Comparison of ENCODE assay signal across 9 cellular contexts in genomic region chr3:197458179-197458707, GRCh38.
DNase-seq lines count a peak whose midpoint lies in the region; ATAC-seq, FAIRE-seq and TF ChIP-seq lines count a peak whose summit lies in the region.
"Had no signal": no experiment of that assay in that cellular context is flagged by ENCODE, and none has a peak within 500 bp of the region (broad histone marks: within the 10 kb centered on the region; RNA-seq: fewer than 3 reads in every experiment).

No MANE protein-coding gene starts in this region.

- H3K36me3 ChIP-seq in GM12878 (ENCODE audit: control insufficient read depth in 2 of 2, insufficient read depth in 2 of 2, low read length in 1 of 2): no peaks in the 10 kb centered on the region

- ATAC-seq in GM12878 (peak; percentile 46), left lobe of liver (no peak), HG03378 (IDR thresholded peaks at IDR 0.05; ENCODE audit: unreplicated experiment) (no peak)

- H3K4me3 Mint-ChIP-seq in IgD-negative memory B cell: peak overlapping the region; percentile 2 to 68 (median 61)

- SMC1A ChIA-PET in GM12878 (lab: Charles Lee; ENCODE audit: uncharacterized antibody, unreplicated experiment): interaction anchor here (0.7 to 0.8 kb wide), 2 partner anchors 9 to 221 kb away, joined by 3 read pairs; no protein-coding TSS in a partner anchor

- no peak for TF ChIP-seq EP300 in GM12878 (IDR thresholded peaks at IDR 0.05; ENCODE audit: borderline replicate concordance in 1 of 2, control insufficient read depth in 1 of 2, low read depth in 2 of 2, low read length in 2 of 2)

- TF ChIP-seq RAD21 in GM12878 (IDR thresholded peaks at IDR 0.05; ENCODE audit: insufficient read depth, low read depth, low read length): no peak

- peaks cover 9% of the 10 kb centered on the region for H3K27me3 Mint-ChIP-seq in IgD-negative memory B cell

- no peak overlapping the region for H3K4me2 ChIP-seq in GM12878 (ENCODE audit: control insufficient read depth, insufficient read depth)

- no peak overlapping the region for H3K27ac ChIP-seq in GM12878 (ENCODE audit: control insufficient read depth, insufficient read depth)

- CTCF ChIA-PET in GM12878 (lab: Yijun Ruan, JAX): interaction anchor here (1.1 to 1.9 kb wide), 3 partner anchors 44 to 234 kb away, joined by 3 to 4 read pairs (median 3); no protein-coding TSS in a partner anchor

- peak; percentile 71 for DNase-seq in GM10266 (ENCODE audit: extremely low spot score)
- no peak for DNase-seq in GM12878 (ENCODE audit: low read depth, low spot score)
- no peak for DNase-seq in retinal pigment epithelial cell (ENCODE audit: low read depth)
- DNase-seq in inferior parietal cortex (ENCODE audit: extremely low spot score): no peak
- DNase-seq in left lobe of liver (ENCODE audit: low spot score): no peak
- no peak for DNase-seq in stimulated activated naive CD4-positive, alpha-beta T cell treated with Interleukin-2 at 50 U/mL for 16 hours (lab: John Stamatoyannopoulos, UW)

- H3K27me3 ChIP-seq in GM12878 (replicated peaks in 1 of 2; ENCODE audit: control insufficient read depth in 2 of 2, insufficient read depth in 2 of 2, low read length in 1 of 2): no peaks in the 10 kb centered on the region

- no peak overlapping the region for H3K27ac Mint-ChIP-seq in IgD-negative memory B cell
- H3K27ac Mint-ChIP-seq: stimulated activated naive CD8-positive, alpha-beta T cell treated with anti-CD3 and anti-CD28 coated beads, Interleukin-15, Interleukin-2, amounts not matched to agents 100 ng/mL and 50 ng/mL, for 24 hours had no signal

- in situ Hi-C loops in GM12878 (cut with MboI): no loop called here

- TF ChIP-seq POLR2A in GM12878 (IDR thresholded peaks at IDR 0.05; ENCODE audit: low read depth, low read length): no peak

- TF ChIP-seq CTCF in GM10266 (IDR thresholded peaks at IDR 0.05; ENCODE audit: control insufficient read depth, insufficient read depth, low read depth, missing control alignments) (peak; percentile 52), GM12878 (IDR thresholded peaks at IDR 0.05 in 2 of 3, conservative IDR thresholded peaks at IDR 0.05 in 1 of 3; ENCODE audit: control insufficient read depth in 2 of 3, extremely low read depth in 1 of 3, insufficient read depth in 1 of 3, low read depth in 3 of 3, low read length in 3 of 3) (peak in 2 of 3 experiments; percentile 16 to 17; a peak in 1 of 6 replicates), retinal pigment epithelial cell (conservative IDR thresholded peaks at IDR 0.05; ENCODE audit: low read depth, low read length) (peak; percentile 49)

- no peaks in the 10 kb centered on the region for H4K20me1 ChIP-seq in GM12878 (ENCODE audit: control insufficient read depth, insufficient read depth)

- H3K9me3 Mint-ChIP-seq in IgD-negative memory B cell: peaks cover 0 to 1% (median 0%) of the 10 kb centered on the region in 3 donors
- H3K9me3 Mint-ChIP-seq: stimulated activated naive CD8-positive, alpha-beta T cell treated with anti-CD3 and anti-CD28 coated beads, Interleukin-15, Interleukin-2, amounts not matched to agents 100 ng/mL and 50 ng/mL, for 24 hours had no signal

- peaks cover 6 to 12% (median 7%) of the 10 kb centered on the region in 3 donors for H3K4me1 Mint-ChIP-seq in IgD-negative memory B cell

- FAIRE-seq in GM12878 (lab: Jason Lieb, UNC): no peak

- H3K4me1 ChIP-seq in GM12878 (ENCODE audit: control insufficient read depth, insufficient read depth, low read length): no peaks in the 10 kb centered on the region

- intact Hi-C loops in GM12878 (cut with micrococcal nuclease; ENCODE audit: unreplicated experiment): loop anchor here (5.0 to 10.0 kb wide), 2 partner anchors 163 to 201 kb away; partner anchors contain the start of gene DLG1

- BruUV-seq in GM12878 (replicated peaks; lab: Mats Ljungman, UMichigan): no TSS peak

- H3K4me3 ChIP-seq in GM12878: no peak overlapping the region
- H3K4me3 ChIP-seq in retinal pigment epithelial cell (ENCODE audit: low read length): no peak overlapping the region

- H3K36me3 Mint-ChIP-seq in IgD-negative memory B cell: no peaks in the 10 kb centered on the region

- H3K9me3 ChIP-seq in GM12878 (replicated peaks; ENCODE audit: control insufficient read depth, insufficient read depth, low read length): no peaks in the 10 kb centered on the region; the same call in 2 of the 3 replicates

- POLR2A ChIA-PET in GM12878 (lab: Charles Lee): no interaction called here

- no peak overlapping the region for H2AFZ ChIP-seq in GM12878 (ENCODE audit: control insufficient read depth, low read depth, low read length)

- H3K79me2 ChIP-seq in GM12878 (ENCODE audit: control insufficient read depth, insufficient read depth, low read length): no peaks in the 10 kb centered on the region

- no peak overlapping the region for H3K9ac ChIP-seq in GM12878 (ENCODE audit: control insufficient read depth, insufficient read depth, low read length)

- RAD21 ChIA-PET in GM12878 (lab: Charles Lee; ENCODE audit: unreplicated experiment): no interaction called here

- 54% methylated on average over 11 of the region's 11 CpGs for WGBS in GM12878 (ENCODE audit: insufficient coverage, insufficient replicate concordance, low lambda C conversion rate, missing lambda C conversion rate)

TF ChIP-seq in GM12878, 131 proteins besides CTCF, POLR2A, EP300 and RAD21:
- TF ChIP-seq ZBTB33 (IDR thresholded peaks at IDR 0.05): peak; percentile 92
- TF ChIP-seq PRDM15 (CRISPR knock-in tag; IDR thresholded peaks at IDR 0.05): no peak
- no peak for TF ChIP-seq HDAC2 (IDR thresholded peaks at IDR 0.05)
